In the genomic region with DNA sequence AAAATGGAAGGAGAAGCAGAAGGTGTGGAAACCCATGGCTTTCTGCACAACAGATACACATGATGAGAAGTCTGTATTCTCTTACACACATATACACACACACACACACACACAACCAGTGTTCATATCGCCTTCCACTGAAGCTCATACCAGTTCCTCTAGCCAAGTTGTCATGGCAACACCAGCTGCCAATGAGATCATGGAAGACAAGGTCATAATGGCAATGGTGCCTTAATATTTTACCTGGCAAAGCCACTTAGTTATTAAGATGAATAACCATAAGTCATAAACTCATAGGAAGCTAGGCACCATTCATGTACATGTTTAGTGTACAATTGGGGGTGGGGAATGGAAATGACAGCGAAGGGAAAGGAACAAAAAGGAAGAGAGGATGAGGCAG, we compare ENCODE assay signal across 12 cellular contexts. TPM values are rescaled to one million over a fixed set of nuclear protein-coding genes. Genes with fewer than 3 reads are reported as not detected.
A peak's percentile ranks its signal among the peaks of the same experiment; 100 is the strongest.
DNase-seq lines count a peak whose midpoint lies in the region; ATAC-seq and TF ChIP-seq lines count a peak whose summit lies in the region.
"Had no signal": no experiment of that assay in that cellular context is flagged by ENCODE, and none has a peak within 500 bp of the region (broad histone marks: within the 10 kb centered on the region; RNA-seq: fewer than 3 reads in every experiment).

No MANE protein-coding gene starts in this region.

- TF ChIP-seq POLR2A in stomach (IDR thresholded peaks at IDR 0.05), result no peak

- H3K9me3 Mint-ChIP-seq in effector memory CD8-positive, alpha-beta T cell, result no peaks in the 10 kb centered on the region
- H3K9me3 Mint-ChIP-seq: activated naive CD4-positive, alpha-beta T cell treated with anti-CD3 and anti-CD28 coated beads for 36 hours; T-helper 1 cell treated with Interleukin-12 subunit alpha and Interleukin-12 subunit beta and Interleukin-4 antibody, amounts not matched to agents 30 μg/mL and 1 μg/mL, for 36 hours had no signal

- intact Hi-C loops in left ventricle myocardium inferior (cut with micrococcal nuclease), result no loop called here
- intact Hi-C loops in left ventricle myocardium superior (cut with micrococcal nuclease), result no loop called here
- intact Hi-C loops in stomach (cut with DNase I; ENCODE audit: low total_unique reads), result no loop called here

- peaks cover 40% of the 10 kb centered on the region for H3K36me3 Mint-ChIP-seq in effector memory CD8-positive, alpha-beta T cell (ENCODE audit: insufficient read depth)

- H3K4me1 ChIP-seq in left ventricle myocardium inferior, result peaks cover 53% of the 10 kb centered on the region
- H3K4me1 ChIP-seq in stomach, result peaks cover 16 to 40% (median 31%) of the 10 kb centered on the region in 4 donors

- DNase-seq in left ventricle myocardium inferior (no peak), left ventricle myocardium superior (no peak), NCI-H2227 (lab: John Stamatoyannopoulos, UW; ENCODE audit: unreplicated experiment) (peak; percentile 64), stomach (peak; percentile 56), globus pallidus (ENCODE audit: low spot score) (no peak)
- no peak for DNase-seq in effector memory CD8-positive, alpha-beta T cell
- no peak for DNase-seq in activated CD8-positive, alpha-beta memory T cell treated with anti-CD3 and anti-CD28 coated beads, Interleukin-2, amount 50 U/mL, for 48 hours
- no peak for DNase-seq in activated CD4-positive, alpha-beta T cell treated with anti-CD3 and anti-CD28 coated beads for 48 hours
- DNase-seq: activated naive CD4-positive, alpha-beta T cell treated with anti-CD3 and anti-CD28 coated beads for 36 hours; Calu3 had no signal

- no peak overlapping the region for H3K4me3 Mint-ChIP-seq in effector memory CD8-positive, alpha-beta T cell
- H3K4me3 Mint-ChIP-seq: activated naive CD4-positive, alpha-beta T cell treated with anti-CD3 and anti-CD28 coated beads for 36 hours; T-helper 1 cell treated with Interleukin-12 subunit alpha and Interleukin-12 subunit beta and Interleukin-4 antibody, amounts not matched to agents 30 μg/mL and 1 μg/mL, for 36 hours had no signal

- no peaks in the 10 kb centered on the region for H3K27me3 Mint-ChIP-seq in effector memory CD8-positive, alpha-beta T cell

- WGBS in stomach, 5 donors, result 50 to 62% (median 55%) methylated on average over 2 of the region's 2 CpGs

- no peak for TF ChIP-seq EP300 in stomach (IDR thresholded peaks at IDR 0.05)

- H3K9me3 ChIP-seq in left ventricle myocardium inferior (replicated peaks) (no peaks in the 10 kb centered on the region), stomach (no peaks in the 10 kb centered on the region)

- no peak for TF ChIP-seq CTCF in left ventricle myocardium inferior (IDR thresholded peaks at IDR 0.05; ENCODE audit: borderline replicate concordance)
- no peak for TF ChIP-seq CTCF in stomach (IDR thresholded peaks at IDR 0.05)

- no peaks in the 10 kb centered on the region for H3K36me3 ChIP-seq in left ventricle myocardium inferior
- H3K36me3 ChIP-seq in stomach, result no peaks in the 10 kb centered on the region

- H3K4me1 Mint-ChIP-seq in effector memory CD8-positive, alpha-beta T cell (ENCODE audit: low read depth in 2 of 2), result peaks cover 30 to 32% of the 10 kb centered on the region in 2 donors

- H3K4me3 ChIP-seq in left ventricle myocardium inferior (no peak overlapping the region), stomach (no peak overlapping the region)

- H3K27ac ChIP-seq in left ventricle myocardium inferior (replicated peaks), result peak overlapping the region; percentile 100
- peak overlapping the region in 1 of 5 donors; percentile 14 for H3K27ac ChIP-seq in stomach

- H3K27me3 ChIP-seq in left ventricle myocardium inferior (ENCODE audit: low read depth), result no peaks in the 10 kb centered on the region
- H3K27me3 ChIP-seq in stomach, result no peaks in the 10 kb centered on the region

- no peak for ATAC-seq in left ventricle myocardium superior
- no peak for ATAC-seq in effector memory CD8-positive, alpha-beta T cell (replicated peaks)

- H3K27ac Mint-ChIP-seq in effector memory CD8-positive, alpha-beta T cell, result peak overlapping the region; percentile 41 to 99
- H3K27ac Mint-ChIP-seq: activated naive CD4-positive, alpha-beta T cell treated with anti-CD3 and anti-CD28 coated beads for 36 hours; T-helper 1 cell treated with Interleukin-12 subunit alpha and Interleukin-12 subunit beta and Interleukin-4 antibody, amounts not matched to agents 30 μg/mL and 1 μg/mL, for 36 hours had no signal

RNA-seq across cellular contexts. Expression of a gene that starts 2.6 kb away (rescaled TPM):
- 10.3 TPM for total RNA-seq in left ventricle myocardium inferior
- total RNA-seq in left ventricle myocardium superior, result 11.6 TPM
- 10 to 100 TPM in 2 of 5 donors, 1 to 10 TPM in 2, not detected in 1; 4.2 to 18.1 (median 10.6) TPM for total RNA-seq in stomach
- polyA plus RNA-seq in stomach, result 10 to 100 TPM; 14.1 to 27.2 (median 20.9) TPM

RNA-seq across cellular contexts. Expression of a gene that starts 38.4 kb away (rescaled TPM):
- total RNA-seq in left ventricle myocardium inferior, result 0.30 TPM
- 0.55 TPM for total RNA-seq in left ventricle myocardium superior
- under 1 TPM in 1 of 5 donors, not detected in 4; 0.37 TPM for total RNA-seq in stomach
- polyA plus RNA-seq in stomach, result under 1 TPM in 1 of 3 donors, not detected in 2; 0.03 TPM
- total RNA-seq: Calu3 had no signal

RNA-seq across cellular contexts. Expression of a gene that starts 55.2 kb away (rescaled TPM):
- total RNA-seq in left ventricle myocardium inferior, result not detected
- total RNA-seq in left ventricle myocardium superior, result not detected
- total RNA-seq in stomach, result not detected
- not detected for polyA plus RNA-seq in stomach
- total RNA-seq: activated naive CD4-positive, alpha-beta T cell treated with anti-CD3 and anti-CD28 coated beads for 36 hours; Calu3; frontal cortex had no signal

Comparison
In these comparisons a context has a peak if more than half of its experiments do, and no peak if none do; other contexts are left out.
1. DNase-seq: peak in NCI-H2227 (single experiment) and stomach (single experiment); none in left ventricle myocardium inferior (single experiment), left ventricle myocardium superior (single experiment), effector memory CD8-positive, alpha-beta T cell (0 of 3), activated CD8-positive, alpha-beta memory T cell treated with anti-CD3 and anti-CD28 coated beads, Interleukin-2, amount 50 U/mL, for 48 hours (single experiment), activated CD4-positive, alpha-beta T cell treated with anti-CD3 and anti-CD28 coated beads for 48 hours (single experiment) and globus pallidus (single experiment).